In the genomic region with DNA sequence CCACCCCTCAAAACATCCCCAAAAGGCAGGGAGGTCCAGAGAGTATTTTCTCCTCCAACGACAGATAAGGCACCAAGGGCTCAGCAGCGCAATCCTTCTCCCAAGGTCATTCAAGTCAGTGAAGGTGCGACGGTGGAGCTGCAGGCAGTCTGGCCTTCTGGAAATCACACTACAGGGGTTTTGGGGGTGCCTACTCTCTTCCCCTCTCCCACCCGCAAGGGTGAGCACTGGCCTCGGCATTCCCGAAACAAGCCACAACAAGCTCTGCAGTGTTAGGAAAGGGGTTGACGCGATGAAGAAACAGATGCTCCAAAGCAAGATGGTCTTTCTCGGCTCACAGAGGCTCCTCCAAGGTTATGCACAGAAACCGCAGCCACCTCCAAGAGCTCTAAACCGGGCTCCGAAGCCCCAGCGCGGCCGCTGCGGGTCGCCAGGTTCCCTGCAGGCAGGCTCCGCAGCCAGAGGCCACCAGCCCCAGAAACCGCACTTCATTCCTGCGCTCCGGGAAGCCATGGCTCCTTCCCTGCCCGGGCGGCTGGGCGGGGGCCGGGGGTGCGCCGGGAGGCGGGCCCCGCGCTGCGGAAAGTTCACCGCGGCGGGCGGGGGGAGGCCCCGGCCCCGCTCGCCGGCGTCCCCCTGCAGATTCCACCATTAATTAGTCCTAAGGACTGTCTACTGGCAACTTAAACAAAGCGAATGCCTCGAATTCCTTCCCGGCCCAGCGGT, we compare ENCODE assay signal across 1 cellular context.
TF ChIP-seq lines count a peak whose summit lies in the region.

No MANE protein-coding gene starts in this region.

TF ChIP-seq in K562, 482 proteins besides CTCF, POLR2A, EP300 and RAD21 (continues in another document):
- TF ChIP-seq KAT8 (IDR thresholded peaks at IDR 0.05; ENCODE audit: low read depth) (no peak), KDM1A (IDR thresholded peaks at IDR 0.05) (0 out of 4 replicates have a peak, but pooled peaks of 1 of the 2 experiments have one; percentile 6), MIER1 (IDR thresholded peaks at IDR 0.05; ENCODE audit: low read depth) (no peak), RCOR1 (IDR thresholded peaks at IDR 0.05; ENCODE audit: borderline replicate concordance in 1 of 2, low read depth in 2 of 2, low read length in 2 of 2) (peak in 1 of 2 experiments; percentile 7; a peak in 1 of 4 replicates), EP400 (IDR thresholded peaks at IDR 0.05) (no peak), GATAD2A (IDR thresholded peaks at IDR 0.05) (0 out of 2 replicates have a peak, but pooled peaks have one; percentile 40), XRCC4 (IDR thresholded peaks at IDR 0.05; ENCODE audit: extremely low read depth, insufficient read depth, insufficient read length) (no peak), LEF1 (IDR thresholded peaks at IDR 0.05) (no peak), ZNF583 (CRISPR knock-in tag; IDR thresholded peaks at IDR 0.05) (peak; percentile 66; the same call in 1 of the 2 replicates), KLF6 (CRISPR knock-in tag; IDR thresholded peaks at IDR 0.05; ENCODE audit: borderline replicate concordance) (0 out of 2 replicates have a peak, but pooled peaks have one; percentile 47), CCNT2 (IDR thresholded peaks at IDR 0.05; ENCODE audit: borderline replicate concordance, extremely low read depth, insufficient read length, low read depth, low read length) (peak; percentile 70), MTA3 (IDR thresholded peaks at IDR 0.05; ENCODE audit: borderline replicate concordance) (0 out of 2 replicates have a peak, but pooled peaks have one; percentile 33), ZNF175 (CRISPR knock-in tag; IDR thresholded peaks at IDR 0.05; ENCODE audit: low read depth) (no peak), NFE2L1 (tag; IDR thresholded peaks at IDR 0.05; ENCODE audit: borderline replicate concordance, low read depth) (no peak), POU5F1 (IDR thresholded peaks at IDR 0.05; ENCODE audit: borderline replicate concordance, low read depth, low read length, partially characterized antibody) (no peak), SNIP1 (IDR thresholded peaks at IDR 0.05; ENCODE audit: low read depth) (no peak), ZZZ3 (IDR thresholded peaks at IDR 0.05) (no peak), ZNF79 (CRISPR knock-in tag; IDR thresholded peaks at IDR 0.05; ENCODE audit: low read depth) (no peak), NRF1 (conservative IDR thresholded peaks at IDR 0.05 in 1 of 2, IDR thresholded peaks at IDR 0.05 in 1 of 2) (peak; percentile 46 to 56; a peak in 2 of 4 replicates), NR2C1 (IDR thresholded peaks at IDR 0.05) (no peak), NR2C1 (tag; IDR thresholded peaks at IDR 0.05) (no peak), SMAD2 (IDR thresholded peaks at IDR 0.05; ENCODE audit: low read depth, low read length) (no peak)
- TF ChIP-seq, protein P1, sequence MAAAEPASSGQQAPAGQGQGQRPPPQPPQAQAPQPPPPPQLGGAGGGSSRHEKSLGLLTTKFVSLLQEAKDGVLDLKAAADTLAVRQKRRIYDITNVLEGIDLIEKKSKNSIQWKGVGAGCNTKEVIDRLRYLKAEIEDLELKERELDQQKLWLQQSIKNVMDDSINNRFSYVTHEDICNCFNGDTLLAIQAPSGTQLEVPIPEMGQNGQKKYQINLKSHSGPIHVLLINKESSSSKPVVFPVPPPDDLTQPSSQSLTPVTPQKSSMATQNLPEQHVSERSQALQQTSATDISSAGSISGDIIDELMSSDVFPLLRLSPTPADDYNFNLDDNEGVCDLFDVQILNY (CRISPR knock-in tag; IDR thresholded peaks at IDR 0.05): no peak
- TF ChIP-seq, protein P2, sequence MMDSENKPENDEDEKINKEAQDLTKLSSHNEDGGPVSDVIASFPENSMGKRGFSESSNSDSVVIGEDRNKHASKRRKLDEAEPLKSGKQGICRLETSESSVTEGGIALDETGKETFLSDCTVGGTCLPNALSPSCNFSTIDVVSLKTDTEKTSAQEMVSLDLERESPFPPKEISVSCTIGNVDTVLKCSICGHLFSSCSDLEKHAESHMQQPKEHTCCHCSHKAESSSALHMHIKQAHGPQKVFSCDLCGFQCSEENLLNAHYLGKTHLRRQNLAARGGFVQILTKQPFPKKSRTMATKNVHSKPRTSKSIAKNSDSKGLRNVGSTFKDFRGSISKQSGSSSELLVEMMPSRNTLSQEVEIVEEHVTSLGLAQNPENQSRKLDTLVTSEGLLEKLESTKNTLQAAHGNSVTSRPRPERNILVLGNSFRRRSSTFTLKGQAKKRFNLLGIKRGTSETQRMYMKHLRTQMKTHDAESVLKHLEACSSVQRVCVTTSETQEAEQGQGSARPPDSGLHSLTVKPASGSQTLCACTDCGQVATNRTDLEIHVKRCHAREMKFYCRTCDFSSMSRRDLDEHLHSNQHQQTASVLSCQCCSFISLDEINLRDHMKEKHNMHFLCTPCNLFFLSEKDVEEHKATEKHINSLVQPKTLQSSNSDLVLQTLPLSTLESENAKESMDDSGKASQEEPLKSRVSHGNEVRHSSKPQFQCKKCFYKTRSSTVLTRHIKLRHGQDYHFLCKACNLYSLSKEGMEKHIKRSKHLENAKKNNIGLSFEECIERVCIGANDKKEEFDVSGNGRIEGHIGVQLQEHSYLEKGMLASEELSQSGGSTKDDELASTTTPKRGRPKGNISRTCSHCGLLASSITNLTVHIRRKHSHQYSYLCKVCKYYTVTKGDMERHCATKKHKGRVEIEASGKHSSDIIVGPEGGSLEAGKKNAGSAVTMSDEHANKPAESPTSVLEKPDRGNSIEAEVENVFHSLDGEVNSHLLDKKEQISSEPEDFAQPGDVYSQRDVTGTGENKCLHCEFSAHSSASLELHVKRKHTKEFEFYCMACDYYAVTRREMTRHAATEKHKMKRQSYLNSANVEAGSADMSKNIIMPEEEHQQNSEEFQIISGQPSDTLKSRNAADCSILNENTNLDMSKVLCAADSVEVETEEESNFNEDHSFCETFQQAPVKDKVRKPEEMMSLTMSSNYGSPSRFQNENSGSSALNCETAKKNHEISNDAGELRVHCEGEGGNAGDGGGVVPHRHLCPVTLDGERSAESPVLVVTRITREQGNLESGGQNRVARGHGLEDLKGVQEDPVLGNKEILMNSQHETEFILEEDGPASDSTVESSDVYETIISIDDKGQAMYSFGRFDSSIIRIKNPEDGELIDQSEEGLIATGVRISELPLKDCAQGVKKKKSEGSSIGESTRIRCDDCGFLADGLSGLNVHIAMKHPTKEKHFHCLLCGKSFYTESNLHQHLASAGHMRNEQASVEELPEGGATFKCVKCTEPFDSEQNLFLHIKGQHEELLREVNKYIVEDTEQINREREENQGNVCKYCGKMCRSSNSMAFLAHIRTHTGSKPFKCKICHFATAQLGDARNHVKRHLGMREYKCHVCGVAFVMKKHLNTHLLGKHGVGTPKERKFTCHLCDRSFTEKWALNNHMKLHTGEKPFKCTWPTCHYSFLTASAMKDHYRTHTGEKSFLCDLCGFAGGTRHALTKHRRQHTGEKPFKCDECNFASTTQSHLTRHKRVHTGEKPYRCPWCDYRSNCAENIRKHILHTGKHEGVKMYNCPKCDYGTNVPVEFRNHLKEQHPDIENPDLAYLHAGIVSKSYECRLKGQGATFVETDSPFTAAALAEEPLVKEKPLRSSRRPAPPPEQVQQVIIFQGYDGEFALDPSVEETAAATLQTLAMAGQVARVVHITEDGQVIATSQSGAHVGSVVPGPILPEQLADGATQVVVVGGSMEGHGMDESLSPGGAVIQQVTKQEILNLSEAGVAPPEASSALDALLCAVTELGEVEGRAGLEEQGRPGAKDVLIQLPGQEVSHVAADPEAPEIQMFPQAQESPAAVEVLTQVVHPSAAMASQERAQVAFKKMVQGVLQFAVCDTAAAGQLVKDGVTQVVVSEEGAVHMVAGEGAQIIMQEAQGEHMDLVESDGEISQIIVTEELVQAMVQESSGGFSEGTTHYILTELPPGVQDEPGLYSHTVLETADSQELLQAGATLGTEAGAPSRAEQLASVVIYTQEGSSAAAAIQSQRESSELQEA (IDR thresholded peaks at IDR 0.05; ENCODE audit: low read depth): no peak
- TF ChIP-seq, protein P3, sequence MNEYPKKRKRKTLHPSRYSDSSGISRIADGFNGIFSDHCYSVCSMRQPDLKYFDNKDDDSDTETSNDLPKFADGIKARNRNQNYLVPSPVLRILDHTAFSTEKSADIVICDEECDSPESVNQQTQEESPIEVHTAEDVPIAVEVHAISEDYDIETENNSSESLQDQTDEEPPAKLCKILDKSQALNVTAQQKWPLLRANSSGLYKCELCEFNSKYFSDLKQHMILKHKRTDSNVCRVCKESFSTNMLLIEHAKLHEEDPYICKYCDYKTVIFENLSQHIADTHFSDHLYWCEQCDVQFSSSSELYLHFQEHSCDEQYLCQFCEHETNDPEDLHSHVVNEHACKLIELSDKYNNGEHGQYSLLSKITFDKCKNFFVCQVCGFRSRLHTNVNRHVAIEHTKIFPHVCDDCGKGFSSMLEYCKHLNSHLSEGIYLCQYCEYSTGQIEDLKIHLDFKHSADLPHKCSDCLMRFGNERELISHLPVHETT (CRISPR knock-in tag; conservative IDR thresholded peaks at IDR 0.05 in 1 of 2, IDR thresholded peaks at IDR 0.05 in 1 of 2): no peak
- TF ChIP-seq, protein P4, sequence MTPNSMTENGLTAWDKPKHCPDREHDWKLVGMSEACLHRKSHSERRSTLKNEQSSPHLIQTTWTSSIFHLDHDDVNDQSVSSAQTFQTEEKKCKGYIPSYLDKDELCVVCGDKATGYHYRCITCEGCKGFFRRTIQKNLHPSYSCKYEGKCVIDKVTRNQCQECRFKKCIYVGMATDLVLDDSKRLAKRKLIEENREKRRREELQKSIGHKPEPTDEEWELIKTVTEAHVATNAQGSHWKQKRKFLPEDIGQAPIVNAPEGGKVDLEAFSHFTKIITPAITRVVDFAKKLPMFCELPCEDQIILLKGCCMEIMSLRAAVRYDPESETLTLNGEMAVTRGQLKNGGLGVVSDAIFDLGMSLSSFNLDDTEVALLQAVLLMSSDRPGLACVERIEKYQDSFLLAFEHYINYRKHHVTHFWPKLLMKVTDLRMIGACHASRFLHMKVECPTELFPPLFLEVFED (CRISPR knock-in tag; conservative IDR thresholded peaks at IDR 0.05): peak; percentile 22; the same call in 1 of the 2 replicates
- TF ChIP-seq, protein P5, sequence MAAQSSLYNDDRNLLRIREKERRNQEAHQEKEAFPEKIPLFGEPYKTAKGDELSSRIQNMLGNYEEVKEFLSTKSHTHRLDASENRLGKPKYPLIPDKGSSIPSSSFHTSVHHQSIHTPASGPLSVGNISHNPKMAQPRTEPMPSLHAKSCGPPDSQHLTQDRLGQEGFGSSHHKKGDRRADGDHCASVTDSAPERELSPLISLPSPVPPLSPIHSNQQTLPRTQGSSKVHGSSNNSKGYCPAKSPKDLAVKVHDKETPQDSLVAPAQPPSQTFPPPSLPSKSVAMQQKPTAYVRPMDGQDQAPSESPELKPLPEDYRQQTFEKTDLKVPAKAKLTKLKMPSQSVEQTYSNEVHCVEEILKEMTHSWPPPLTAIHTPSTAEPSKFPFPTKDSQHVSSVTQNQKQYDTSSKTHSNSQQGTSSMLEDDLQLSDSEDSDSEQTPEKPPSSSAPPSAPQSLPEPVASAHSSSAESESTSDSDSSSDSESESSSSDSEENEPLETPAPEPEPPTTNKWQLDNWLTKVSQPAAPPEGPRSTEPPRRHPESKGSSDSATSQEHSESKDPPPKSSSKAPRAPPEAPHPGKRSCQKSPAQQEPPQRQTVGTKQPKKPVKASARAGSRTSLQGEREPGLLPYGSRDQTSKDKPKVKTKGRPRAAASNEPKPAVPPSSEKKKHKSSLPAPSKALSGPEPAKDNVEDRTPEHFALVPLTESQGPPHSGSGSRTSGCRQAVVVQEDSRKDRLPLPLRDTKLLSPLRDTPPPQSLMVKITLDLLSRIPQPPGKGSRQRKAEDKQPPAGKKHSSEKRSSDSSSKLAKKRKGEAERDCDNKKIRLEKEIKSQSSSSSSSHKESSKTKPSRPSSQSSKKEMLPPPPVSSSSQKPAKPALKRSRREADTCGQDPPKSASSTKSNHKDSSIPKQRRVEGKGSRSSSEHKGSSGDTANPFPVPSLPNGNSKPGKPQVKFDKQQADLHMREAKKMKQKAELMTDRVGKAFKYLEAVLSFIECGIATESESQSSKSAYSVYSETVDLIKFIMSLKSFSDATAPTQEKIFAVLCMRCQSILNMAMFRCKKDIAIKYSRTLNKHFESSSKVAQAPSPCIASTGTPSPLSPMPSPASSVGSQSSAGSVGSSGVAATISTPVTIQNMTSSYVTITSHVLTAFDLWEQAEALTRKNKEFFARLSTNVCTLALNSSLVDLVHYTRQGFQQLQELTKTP (IDR thresholded peaks at IDR 0.05; ENCODE audit: low read depth in 1 of 2, partially characterized antibody in 2 of 2): peak in 1 of 2 experiments; percentile 43
- TF ChIP-seq, protein P6, sequence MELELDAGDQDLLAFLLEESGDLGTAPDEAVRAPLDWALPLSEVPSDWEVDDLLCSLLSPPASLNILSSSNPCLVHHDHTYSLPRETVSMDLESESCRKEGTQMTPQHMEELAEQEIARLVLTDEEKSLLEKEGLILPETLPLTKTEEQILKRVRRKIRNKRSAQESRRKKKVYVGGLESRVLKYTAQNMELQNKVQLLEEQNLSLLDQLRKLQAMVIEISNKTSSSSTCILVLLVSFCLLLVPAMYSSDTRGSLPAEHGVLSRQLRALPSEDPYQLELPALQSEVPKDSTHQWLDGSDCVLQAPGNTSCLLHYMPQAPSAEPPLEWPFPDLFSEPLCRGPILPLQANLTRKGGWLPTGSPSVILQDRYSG (tag; conservative IDR thresholded peaks at IDR 0.05; ENCODE audit: low read depth): no peak
- TF ChIP-seq, protein P7, sequence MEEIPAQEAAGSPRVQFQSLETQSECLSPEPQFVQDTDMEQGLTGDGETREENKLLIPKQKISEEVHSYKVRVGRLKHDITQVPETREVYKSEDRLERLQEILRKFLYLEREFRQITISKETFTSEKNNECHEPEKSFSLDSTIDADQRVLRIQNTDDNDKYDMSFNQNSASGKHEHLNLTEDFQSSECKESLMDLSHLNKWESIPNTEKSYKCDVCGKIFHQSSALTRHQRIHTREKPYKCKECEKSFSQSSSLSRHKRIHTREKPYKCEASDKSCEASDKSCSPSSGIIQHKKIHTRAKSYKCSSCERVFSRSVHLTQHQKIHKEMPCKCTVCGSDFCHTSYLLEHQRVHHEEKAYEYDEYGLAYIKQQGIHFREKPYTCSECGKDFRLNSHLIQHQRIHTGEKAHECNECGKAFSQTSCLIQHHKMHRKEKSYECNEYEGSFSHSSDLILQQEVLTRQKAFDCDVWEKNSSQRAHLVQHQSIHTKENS (CRISPR knock-in tag; IDR thresholded peaks at IDR 0.05): no peak
- TF ChIP-seq, protein P8, sequence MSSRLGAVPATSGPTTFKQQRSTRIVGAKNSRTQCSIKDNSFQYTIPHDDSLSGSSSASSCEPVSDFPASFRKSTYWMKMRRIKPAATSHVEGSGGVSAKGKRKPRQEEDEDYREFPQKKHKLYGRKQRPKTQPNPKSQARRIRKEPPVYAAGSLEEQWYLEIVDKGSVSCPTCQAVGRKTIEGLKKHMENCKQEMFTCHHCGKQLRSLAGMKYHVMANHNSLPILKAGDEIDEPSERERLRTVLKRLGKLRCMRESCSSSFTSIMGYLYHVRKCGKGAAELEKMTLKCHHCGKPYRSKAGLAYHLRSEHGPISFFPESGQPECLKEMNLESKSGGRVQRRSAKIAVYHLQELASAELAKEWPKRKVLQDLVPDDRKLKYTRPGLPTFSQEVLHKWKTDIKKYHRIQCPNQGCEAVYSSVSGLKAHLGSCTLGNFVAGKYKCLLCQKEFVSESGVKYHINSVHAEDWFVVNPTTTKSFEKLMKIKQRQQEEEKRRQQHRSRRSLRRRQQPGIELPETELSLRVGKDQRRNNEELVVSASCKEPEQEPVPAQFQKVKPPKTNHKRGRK (tag; IDR thresholded peaks at IDR 0.05): no peak
- TF ChIP-seq, protein P9, sequence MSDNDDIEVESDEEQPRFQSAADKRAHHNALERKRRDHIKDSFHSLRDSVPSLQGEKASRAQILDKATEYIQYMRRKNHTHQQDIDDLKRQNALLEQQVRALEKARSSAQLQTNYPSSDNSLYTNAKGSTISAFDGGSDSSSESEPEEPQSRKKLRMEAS (CRISPR knock-in tag; IDR thresholded peaks at IDR 0.05): peak; percentile 25; the same call in 1 of the 2 replicates
